10 cellular contexts compared by ENCODE assay signal in genomic region chr13:79485451-79485850, GRCh38. TPM values are rescaled to one million over a fixed set of nuclear protein-coding genes. Genes with fewer than 3 reads are reported as not detected.
A peak's percentile ranks its signal among the peaks of the same experiment; 100 is the strongest.
DNase-seq lines count a peak whose midpoint lies in the region; ATAC-seq, FAIRE-seq and TF ChIP-seq lines count a peak whose summit lies in the region.
"Had no signal": no experiment of that assay in that cellular context is flagged by ENCODE, and none has a peak within 500 bp of the region (broad histone marks: within the 10 kb centered on the region; RNA-seq: fewer than 3 reads in every experiment).

No MANE protein-coding gene starts in this region.

- peaks cover 54% of the 10 kb centered on the region for H3K4me1 ChIP-seq in A549
- H3K4me1 ChIP-seq in DND-41 (ENCODE audit: insufficient read depth, low read length), result peaks cover 83% of the 10 kb centered on the region

- H3K27ac ChIP-seq in A549 (peak overlapping the region; percentile 66 to 70; a peak in 5 of 6 replicates), DND-41 (ENCODE audit: low read length) (peak overlapping the region; percentile 94)
- H3K27ac ChIP-seq: thoracic aorta had no signal

- H3K27ac Mint-ChIP-seq in mesothelial cell of epicardium, result peak overlapping the region; percentile 93

- ATAC-seq in A549 (no peak), DND-41 (ENCODE audit: insufficient read depth, low read depth) (no peak), HG03175 (IDR thresholded peaks at IDR 0.05; ENCODE audit: unreplicated experiment) (no peak), HG02852 (IDR thresholded peaks at IDR 0.05; ENCODE audit: unreplicated experiment) (no peak)

- no peak for TF ChIP-seq RAD21 in A549 (conservative IDR thresholded peaks at IDR 0.05 in 1 of 2, IDR thresholded peaks at IDR 0.05 in 1 of 2)

- no peaks in the 10 kb centered on the region for H3K9me3 Mint-ChIP-seq in mesothelial cell of epicardium
- H3K9me3 Mint-ChIP-seq: CD8-positive, alpha-beta memory T cell had no signal

- CTCF ChIA-PET in A549 (lab: Yijun Ruan, JAX), result interaction anchor here (1.0 kb wide), 1 partner anchor 56 kb away, joined by 3 read pairs; no protein-coding TSS in a partner anchor

- H3K36me3 Mint-ChIP-seq in mesothelial cell of epicardium, result peaks cover 7% of the 10 kb centered on the region

- H3K9ac ChIP-seq in DND-41 (ENCODE audit: low read depth, low read length), result peak overlapping the region; percentile 83; the same call in 1 of the 2 replicates

- WGBS in A549 (ENCODE audit: missing lambda C conversion rate), result 44% methylated on average over 2 of the region's 2 CpGs

- H4K20me1 ChIP-seq in DND-41 (ENCODE audit: insufficient read depth, low read length), result peaks cover 26% of the 10 kb centered on the region; the same call in 1 of the 2 replicates

- no peak overlapping the region for H3K4me3 ChIP-seq in A549
- peak overlapping the region in 1 of 2 experiments; percentile 89; a peak in 2 of 4 replicates for H3K4me3 ChIP-seq in DND-41 (ENCODE audit: low read depth in 1 of 2, low read length in 2 of 2)
- no peak overlapping the region for H3K4me3 ChIP-seq in MG63
- H3K4me3 ChIP-seq: thoracic aorta had no signal

- H3K36me3 ChIP-seq in DND-41 (ENCODE audit: insufficient read depth, low read length), result peaks cover 38% of the 10 kb centered on the region
- H3K36me3 ChIP-seq in MG63, result peaks cover 3% of the 10 kb centered on the region
- H3K36me3 ChIP-seq: thoracic aorta had no signal

- POLR2A ChIA-PET in A549 (lab: Yijun Ruan, JAX), result no interaction called here

- H3K9me3 ChIP-seq in A549, result no peaks in the 10 kb centered on the region
- no peaks in the 10 kb centered on the region for H3K9me3 ChIP-seq in DND-41 (ENCODE audit: insufficient read depth, low read length, severe bottlenecking)
- no peaks in the 10 kb centered on the region for H3K9me3 ChIP-seq in MG63
- H3K9me3 ChIP-seq: thoracic aorta had no signal

- H3K79me2 ChIP-seq in DND-41 (ENCODE audit: insufficient read depth, low read length), result peaks cover 91% of the 10 kb centered on the region

- TF ChIP-seq EP300 in A549 (IDR thresholded peaks at IDR 0.05), result no peak

- peak overlapping the region; percentile 75 for H3K4me2 ChIP-seq in A549
- H3K4me2 ChIP-seq in DND-41 (ENCODE audit: insufficient read depth, low read length), result peak overlapping the region; percentile 73

- FAIRE-seq in A549 (lab: Jason Lieb, UNC), result no peak

- H3K27me3 Mint-ChIP-seq in mesothelial cell of epicardium (ENCODE audit: low read depth), result no peaks in the 10 kb centered on the region

- H3K4me1 Mint-ChIP-seq in mesothelial cell of epicardium, result peaks cover 47% of the 10 kb centered on the region

- no peak for TF ChIP-seq POLR2A in A549 (IDR thresholded peaks at IDR 0.05; ENCODE audit: low read length)

- H3K27me3 ChIP-seq in DND-41 (ENCODE audit: insufficient read depth, low read length, poor library complexity) (no peaks in the 10 kb centered on the region), MG63 (no peaks in the 10 kb centered on the region)

- DNase-seq in A549 (ENCODE audit: low read depth in 1 of 2, low spot score in 1 of 2) (no peak), DND-41 (no peak), amniotic epithelial cell (ENCODE audit: low read depth) (peak; percentile 63), mesothelial cell of epicardium (ENCODE audit: low spot score in 2 of 2, unreplicated experiment in 2 of 2) (no peak), MG63 (no peak), DMS79 treated with DMSO at 0.1 percent for 48 hours (lab: John Stamatoyannopoulos, UW) (no peak)
- DNase-seq: CD8-positive, alpha-beta memory T cell had no signal

- no peak overlapping the region for H3K4me3 Mint-ChIP-seq in mesothelial cell of epicardium

- no peak overlapping the region for H2AFZ ChIP-seq in DND-41 (ENCODE audit: low read depth, low read length)

- TF ChIP-seq CTCF in A549 (IDR thresholded peaks at IDR 0.05) (no peak), DND-41 (IDR thresholded peaks at IDR 0.05; ENCODE audit: borderline replicate concordance, extremely low read depth, low read length, poor library complexity, severe bottlenecking) (no peak), mesothelial cell of epicardium (IDR thresholded peaks at IDR 0.05; ENCODE audit: unreplicated experiment) (no peak)

TF ChIP-seq in A549, 52 proteins besides CTCF, POLR2A, EP300 and RAD21 (continues in another document):
- no peak for TF ChIP-seq HOXA7 (CRISPR knock-in tag; IDR thresholded peaks at IDR 0.05)
- TF ChIP-seq PBX3 (IDR thresholded peaks at IDR 0.05), result no peak
- TF ChIP-seq KDM1A (IDR thresholded peaks at IDR 0.05; ENCODE audit: low read depth), result no peak
- TF ChIP-seq HES2 (IDR thresholded peaks at IDR 0.05), result no peak
- no peak for TF ChIP-seq ATOH8 (CRISPR knock-in tag; IDR thresholded peaks at IDR 0.05; ENCODE audit: low read depth)
- TF ChIP-seq EHF (CRISPR knock-in tag; IDR thresholded peaks at IDR 0.05), result no peak
- no peak for TF ChIP-seq MAX (IDR thresholded peaks at IDR 0.05)
- TF ChIP-seq EHMT2 (IDR thresholded peaks at IDR 0.05; ENCODE audit: low read depth), result no peak
- TF ChIP-seq MAZ (IDR thresholded peaks at IDR 0.05; ENCODE audit: borderline replicate concordance, low read depth, low read length), result no peak
- TF ChIP-seq GATA3 (IDR thresholded peaks at IDR 0.05; ENCODE audit: borderline replicate concordance), result no peak
- no peak for TF ChIP-seq RNF2 (IDR thresholded peaks at IDR 0.05; ENCODE audit: borderline replicate concordance, low read depth)
- TF ChIP-seq ZNF302 (CRISPR knock-in tag; IDR thresholded peaks at IDR 0.05), result no peak
- TF ChIP-seq REST (IDR thresholded peaks at IDR 0.05), result no peak
- TF ChIP-seq ELK1 (IDR thresholded peaks at IDR 0.05; ENCODE audit: low read depth, low read length), result no peak

RNA-seq across cellular contexts. Expression of gene NDFIP2, which starts 4.5 kb away (rescaled TPM):
- polyA plus RNA-seq in A549 (2011; rRNA removed) (39.9 and 41.7 TPM in 2 replicates), A549 (2017; fragmentation: RNase III; extraction: RNeasy Plus Mini Kit Qiagen cat#74134 plus additional on column Dnase treatment) (21.1 to 23.2 TPM (median 23.0 TPM) in 3 replicates)
- 10.8 and 14.3 TPM in 2 replicates for polyA plus RNA-seq in A549 (2012; cell fraction: cytosol; rRNA removed)
- polyA plus RNA-seq in A549 (2012; cell fraction: nucleus; rRNA removed), result 5.4 TPM in 2 replicates
- 32.9 and 37.6 TPM in 2 replicates for polyA minus RNA-seq in A549 (2011; rRNA and poly(A)+ RNA removed)
- total RNA-seq in mesothelial cell of epicardium, result 40.0 to 46.9 TPM (median 41.7 TPM) in 3 replicates
- total RNA-seq in MG63 (2014; rRNA removed; shearing (Covaris generic); ENCODE audit: low replicate concordance), result 27.3 and 45.9 TPM in 2 replicates
